ENCODE assay signal across 1 cellular context in the genomic region with DNA sequence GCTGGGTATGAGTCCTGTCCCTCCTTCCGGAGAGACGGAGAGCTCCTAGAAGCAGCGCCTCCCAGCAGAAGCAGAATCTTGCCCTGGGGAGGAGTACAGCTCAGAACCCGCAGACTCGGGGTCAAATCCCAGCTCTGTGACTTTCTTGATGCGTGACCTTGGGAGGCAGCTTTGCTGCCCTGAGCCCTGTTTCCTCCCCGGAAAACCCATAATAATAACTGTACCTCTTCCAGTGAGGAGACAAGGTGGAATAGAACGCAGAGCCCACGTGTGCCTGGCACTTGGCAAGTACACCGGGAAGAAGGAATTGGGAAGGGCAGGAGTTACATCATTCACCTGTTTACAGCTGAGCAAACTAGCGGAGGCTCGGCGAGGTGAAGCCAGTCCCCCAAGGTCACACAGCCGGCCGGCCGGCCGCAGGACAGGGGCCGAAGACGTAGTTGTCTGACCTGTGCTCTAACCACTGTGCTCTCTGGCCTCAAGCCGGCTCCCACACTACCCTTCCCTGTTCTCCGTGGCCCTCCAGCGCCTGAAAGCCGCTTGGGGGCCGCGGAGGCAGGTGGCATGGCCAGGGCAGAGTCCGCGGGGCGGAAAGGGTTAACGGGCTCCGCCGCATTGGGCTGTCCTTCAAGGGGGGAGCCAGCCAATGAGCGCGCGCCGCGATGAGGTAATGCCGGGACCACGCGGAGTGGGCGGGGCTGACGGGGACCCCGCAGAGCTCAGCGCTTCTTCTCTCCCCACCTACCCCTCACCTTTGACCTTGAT.
A peak's percentile ranks its signal among the peaks of the same experiment; 100 is the strongest.
TF ChIP-seq lines count a peak whose summit lies in the region.

No MANE protein-coding gene starts in this region.

TF ChIP-seq in HepG2, 621 proteins besides CTCF, POLR2A, EP300 and RAD21 (continued from another document and continues in another):
- TF ChIP-seq, protein P1, sequence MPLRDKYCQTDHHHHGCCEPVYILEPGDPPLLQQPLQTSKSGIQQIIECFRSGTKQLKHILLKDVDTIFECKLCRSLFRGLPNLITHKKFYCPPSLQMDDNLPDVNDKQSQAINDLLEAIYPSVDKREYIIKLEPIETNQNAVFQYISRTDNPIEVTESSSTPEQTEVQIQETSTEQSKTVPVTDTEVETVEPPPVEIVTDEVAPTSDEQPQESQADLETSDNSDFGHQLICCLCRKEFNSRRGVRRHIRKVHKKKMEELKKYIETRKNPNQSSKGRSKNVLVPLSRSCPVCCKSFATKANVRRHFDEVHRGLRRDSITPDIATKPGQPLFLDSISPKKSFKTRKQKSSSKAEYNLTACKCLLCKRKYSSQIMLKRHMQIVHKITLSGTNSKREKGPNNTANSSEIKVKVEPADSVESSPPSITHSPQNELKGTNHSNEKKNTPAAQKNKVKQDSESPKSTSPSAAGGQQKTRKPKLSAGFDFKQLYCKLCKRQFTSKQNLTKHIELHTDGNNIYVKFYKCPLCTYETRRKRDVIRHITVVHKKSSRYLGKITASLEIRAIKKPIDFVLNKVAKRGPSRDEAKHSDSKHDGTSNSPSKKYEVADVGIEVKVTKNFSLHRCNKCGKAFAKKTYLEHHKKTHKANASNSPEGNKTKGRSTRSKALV (CRISPR knock-in tag; IDR thresholded peaks at IDR 0.05), result no peak
- TF ChIP-seq NR2F6 (IDR thresholded peaks at IDR 0.05) (no peak), NR2F6 (CRISPR knock-in tag; IDR thresholded peaks at IDR 0.05) (peak; percentile 95), ZMYM4 (CRISPR knock-in tag; IDR thresholded peaks at IDR 0.05) (peak; percentile 56; the same call in 1 of the 2 replicates), SIX4 (CRISPR knock-in tag; IDR thresholded peaks at IDR 0.05) (no peak), ZNF432 (CRISPR knock-in tag; IDR thresholded peaks at IDR 0.05; ENCODE audit: borderline replicate concordance) (no peak), SRF (IDR thresholded peaks at IDR 0.05; ENCODE audit: low read depth, low read length) (no peak), LCORL (IDR thresholded peaks at IDR 0.05) (no peak), LCORL (CRISPR knock-in tag; IDR thresholded peaks at IDR 0.05) (peak; percentile 81), TEAD2 (CRISPR knock-in tag; IDR thresholded peaks at IDR 0.05) (no peak), FOXA3 (CRISPR knock-in tag; IDR thresholded peaks at IDR 0.05) (peak; percentile 74), ATRX (CRISPR knock-in tag; IDR thresholded peaks at IDR 0.05; ENCODE audit: borderline replicate concordance) (no peak), NCOA1 (CRISPR knock-in tag; IDR thresholded peaks at IDR 0.05) (no peak), RELA (CRISPR knock-in tag; IDR thresholded peaks at IDR 0.05) (0 out of 2 replicates have a peak, but pooled peaks have one; percentile 50), ZNF75D (CRISPR knock-in tag; IDR thresholded peaks at IDR 0.05; ENCODE audit: borderline replicate concordance) (no peak), NFE2L2 (IDR thresholded peaks at IDR 0.05; ENCODE audit: low read length) (no peak), ZNF256 (CRISPR knock-in tag; conservative IDR thresholded peaks at IDR 0.05) (no peak; the same call in 1 of the 2 replicates), ZSCAN31 (CRISPR knock-in tag; IDR thresholded peaks at IDR 0.05; ENCODE audit: low read depth) (no peak), POLR2AphosphoS5 (IDR thresholded peaks at IDR 0.05; ENCODE audit: low read depth, low read length) (no peak), NKX3-1 (CRISPR knock-in tag; IDR thresholded peaks at IDR 0.05) (peak; percentile 52; the same call in 1 of the 2 replicates), SATB2 (CRISPR knock-in tag; IDR thresholded peaks at IDR 0.05) (no peak), SUZ12 (IDR thresholded peaks at IDR 0.05; ENCODE audit: low read depth, low read length) (no peak), IRF2 (CRISPR knock-in tag; IDR thresholded peaks at IDR 0.05) (peak; percentile 55; the same call in 1 of the 2 replicates), KLF11 (CRISPR knock-in tag; IDR thresholded peaks at IDR 0.05) (peak; percentile 13; the same call in 1 of the 2 replicates), ZNF530 (CRISPR knock-in tag; IDR thresholded peaks at IDR 0.05; ENCODE audit: low read depth) (no peak), ZNF607 (CRISPR knock-in tag; IDR thresholded peaks at IDR 0.05; ENCODE audit: borderline replicate concordance) (peak; percentile 29; the same call in 1 of the 2 replicates), GZF1 (CRISPR knock-in tag; IDR thresholded peaks at IDR 0.05) (peak; percentile 21; the same call in 1 of the 2 replicates), HNF4A (CRISPR knock-in tag; IDR thresholded peaks at IDR 0.05) (peak; percentile 68), DMAP1 (CRISPR knock-in tag; IDR thresholded peaks at IDR 0.05) (no peak; the same call in 1 of the 2 replicates), DPF2 (CRISPR knock-in tag; IDR thresholded peaks at IDR 0.05; ENCODE audit: borderline replicate concordance, low read depth) (no peak), CHD4 (IDR thresholded peaks at IDR 0.05; ENCODE audit: borderline replicate concordance, low read length) (peak; percentile 71; the same call in 1 of the 2 replicates)
- TF ChIP-seq, protein P2, sequence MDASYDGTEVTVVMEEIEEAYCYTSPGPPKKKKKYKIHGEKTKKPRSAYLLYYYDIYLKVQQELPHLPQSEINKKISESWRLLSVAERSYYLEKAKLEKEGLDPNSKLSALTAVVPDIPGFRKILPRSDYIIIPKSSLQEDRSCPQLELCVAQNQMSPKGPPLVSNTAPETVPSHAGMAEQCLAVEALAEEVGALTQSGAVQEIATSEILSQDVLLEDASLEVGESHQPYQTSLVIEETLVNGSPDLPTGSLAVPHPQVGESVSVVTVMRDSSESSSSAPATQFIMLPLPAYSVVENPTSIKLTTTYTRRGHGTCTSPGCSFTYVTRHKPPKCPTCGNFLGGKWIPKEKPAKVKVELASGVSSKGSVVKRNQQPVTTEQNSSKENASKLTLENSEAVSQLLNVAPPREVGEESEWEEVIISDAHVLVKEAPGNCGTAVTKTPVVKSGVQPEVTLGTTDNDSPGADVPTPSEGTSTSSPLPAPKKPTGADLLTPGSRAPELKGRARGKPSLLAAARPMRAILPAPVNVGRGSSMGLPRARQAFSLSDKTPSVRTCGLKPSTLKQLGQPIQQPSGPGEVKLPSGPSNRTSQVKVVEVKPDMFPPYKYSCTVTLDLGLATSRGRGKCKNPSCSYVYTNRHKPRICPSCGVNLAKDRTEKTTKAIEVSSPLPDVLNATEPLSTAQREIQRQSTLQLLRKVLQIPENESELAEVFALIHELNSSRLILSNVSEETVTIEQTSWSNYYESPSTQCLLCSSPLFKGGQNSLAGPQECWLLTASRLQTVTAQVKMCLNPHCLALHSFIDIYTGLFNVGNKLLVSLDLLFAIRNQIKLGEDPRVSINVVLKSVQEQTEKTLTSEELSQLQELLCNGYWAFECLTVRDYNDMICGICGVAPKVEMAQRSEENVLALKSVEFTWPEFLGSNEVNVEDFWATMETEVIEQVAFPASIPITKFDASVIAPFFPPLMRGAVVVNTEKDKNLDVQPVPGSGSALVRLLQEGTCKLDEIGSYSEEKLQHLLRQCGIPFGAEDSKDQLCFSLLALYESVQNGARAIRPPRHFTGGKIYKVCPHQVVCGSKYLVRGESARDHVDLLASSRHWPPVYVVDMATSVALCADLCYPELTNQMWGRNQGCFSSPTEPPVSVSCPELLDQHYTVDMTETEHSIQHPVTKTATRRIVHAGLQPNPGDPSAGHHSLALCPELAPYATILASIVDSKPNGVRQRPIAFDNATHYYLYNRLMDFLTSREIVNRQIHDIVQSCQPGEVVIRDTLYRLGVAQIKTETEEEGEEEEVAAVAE (CRISPR knock-in tag; IDR thresholded peaks at IDR 0.05; ENCODE audit: borderline replicate concordance), result no peak
- TF ChIP-seq, protein P3, sequence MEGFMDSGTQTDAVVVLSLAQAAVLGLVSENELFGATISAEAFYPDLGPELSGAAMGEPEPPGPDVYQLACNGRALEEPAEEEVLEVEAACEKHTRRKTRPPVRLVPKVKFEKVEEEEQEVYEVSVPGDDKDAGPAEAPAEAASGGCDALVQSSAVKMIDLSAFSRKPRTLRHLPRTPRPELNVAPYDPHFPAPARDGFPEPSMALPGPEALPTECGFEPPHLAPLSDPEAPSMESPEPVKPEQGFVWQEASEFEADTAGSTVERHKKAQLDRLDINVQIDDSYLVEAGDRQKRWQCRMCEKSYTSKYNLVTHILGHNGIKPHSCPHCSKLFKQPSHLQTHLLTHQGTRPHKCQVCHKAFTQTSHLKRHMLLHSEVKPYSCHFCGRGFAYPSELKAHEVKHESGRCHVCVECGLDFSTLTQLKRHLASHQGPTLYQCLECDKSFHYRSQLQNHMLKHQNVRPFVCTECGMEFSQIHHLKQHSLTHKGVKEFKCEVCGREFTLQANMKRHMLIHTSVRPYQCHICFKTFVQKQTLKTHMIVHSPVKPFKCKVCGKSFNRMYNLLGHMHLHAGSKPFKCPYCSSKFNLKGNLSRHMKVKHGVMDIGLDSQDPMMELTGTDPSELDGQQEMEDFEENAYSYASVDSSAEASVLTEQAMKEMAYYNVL (CRISPR knock-in tag; IDR thresholded peaks at IDR 0.05; ENCODE audit: borderline replicate concordance), result peak; percentile 72; the same call in 1 of the 2 replicates
- TF ChIP-seq, protein P4, sequence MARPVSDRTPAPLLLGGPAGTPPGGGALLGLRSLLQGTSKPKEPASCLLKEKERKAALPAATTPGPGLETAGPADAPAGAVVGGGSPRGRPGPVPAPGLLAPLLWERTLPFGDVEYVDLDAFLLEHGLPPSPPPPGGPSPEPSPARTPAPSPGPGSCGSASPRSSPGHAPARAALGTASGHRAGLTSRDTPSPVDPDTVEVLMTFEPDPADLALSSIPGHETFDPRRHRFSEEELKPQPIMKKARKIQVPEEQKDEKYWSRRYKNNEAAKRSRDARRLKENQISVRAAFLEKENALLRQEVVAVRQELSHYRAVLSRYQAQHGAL (CRISPR knock-in tag; IDR thresholded peaks at IDR 0.05; ENCODE audit: not compliant biosample characterization), result no peak
- TF ChIP-seq, protein P5, sequence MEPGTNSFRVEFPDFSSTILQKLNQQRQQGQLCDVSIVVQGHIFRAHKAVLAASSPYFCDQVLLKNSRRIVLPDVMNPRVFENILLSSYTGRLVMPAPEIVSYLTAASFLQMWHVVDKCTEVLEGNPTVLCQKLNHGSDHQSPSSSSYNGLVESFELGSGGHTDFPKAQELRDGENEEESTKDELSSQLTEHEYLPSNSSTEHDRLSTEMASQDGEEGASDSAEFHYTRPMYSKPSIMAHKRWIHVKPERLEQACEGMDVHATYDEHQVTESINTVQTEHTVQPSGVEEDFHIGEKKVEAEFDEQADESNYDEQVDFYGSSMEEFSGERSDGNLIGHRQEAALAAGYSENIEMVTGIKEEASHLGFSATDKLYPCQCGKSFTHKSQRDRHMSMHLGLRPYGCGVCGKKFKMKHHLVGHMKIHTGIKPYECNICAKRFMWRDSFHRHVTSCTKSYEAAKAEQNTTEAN (CRISPR knock-in tag; conservative IDR thresholded peaks at IDR 0.05), result no peak
- TF ChIP-seq, protein P6, sequence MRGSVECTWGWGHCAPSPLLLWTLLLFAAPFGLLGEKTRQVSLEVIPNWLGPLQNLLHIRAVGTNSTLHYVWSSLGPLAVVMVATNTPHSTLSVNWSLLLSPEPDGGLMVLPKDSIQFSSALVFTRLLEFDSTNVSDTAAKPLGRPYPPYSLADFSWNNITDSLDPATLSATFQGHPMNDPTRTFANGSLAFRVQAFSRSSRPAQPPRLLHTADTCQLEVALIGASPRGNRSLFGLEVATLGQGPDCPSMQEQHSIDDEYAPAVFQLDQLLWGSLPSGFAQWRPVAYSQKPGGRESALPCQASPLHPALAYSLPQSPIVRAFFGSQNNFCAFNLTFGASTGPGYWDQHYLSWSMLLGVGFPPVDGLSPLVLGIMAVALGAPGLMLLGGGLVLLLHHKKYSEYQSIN (CRISPR knock-in tag; IDR thresholded peaks at IDR 0.05; ENCODE audit: borderline replicate concordance), result no peak
- TF ChIP-seq, protein P7, sequence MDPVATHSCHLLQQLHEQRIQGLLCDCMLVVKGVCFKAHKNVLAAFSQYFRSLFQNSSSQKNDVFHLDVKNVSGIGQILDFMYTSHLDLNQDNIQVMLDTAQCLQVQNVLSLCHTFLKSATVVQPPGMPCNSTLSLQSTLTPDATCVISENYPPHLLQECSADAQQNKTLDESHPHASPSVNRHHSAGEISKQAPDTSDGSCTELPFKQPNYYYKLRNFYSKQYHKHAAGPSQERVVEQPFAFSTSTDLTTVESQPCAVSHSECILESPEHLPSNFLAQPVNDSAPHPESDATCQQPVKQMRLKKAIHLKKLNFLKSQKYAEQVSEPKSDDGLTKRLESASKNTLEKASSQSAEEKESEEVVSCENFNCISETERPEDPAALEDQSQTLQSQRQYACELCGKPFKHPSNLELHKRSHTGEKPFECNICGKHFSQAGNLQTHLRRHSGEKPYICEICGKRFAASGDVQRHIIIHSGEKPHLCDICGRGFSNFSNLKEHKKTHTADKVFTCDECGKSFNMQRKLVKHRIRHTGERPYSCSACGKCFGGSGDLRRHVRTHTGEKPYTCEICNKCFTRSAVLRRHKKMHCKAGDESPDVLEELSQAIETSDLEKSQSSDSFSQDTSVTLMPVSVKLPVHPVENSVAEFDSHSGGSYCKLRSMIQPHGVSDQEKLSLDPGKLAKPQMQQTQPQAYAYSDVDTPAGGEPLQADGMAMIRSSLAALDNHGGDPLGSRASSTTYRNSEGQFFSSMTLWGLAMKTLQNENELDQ (CRISPR knock-in tag; IDR thresholded peaks at IDR 0.05; ENCODE audit: borderline replicate concordance), result no peak
- TF ChIP-seq, protein P8, sequence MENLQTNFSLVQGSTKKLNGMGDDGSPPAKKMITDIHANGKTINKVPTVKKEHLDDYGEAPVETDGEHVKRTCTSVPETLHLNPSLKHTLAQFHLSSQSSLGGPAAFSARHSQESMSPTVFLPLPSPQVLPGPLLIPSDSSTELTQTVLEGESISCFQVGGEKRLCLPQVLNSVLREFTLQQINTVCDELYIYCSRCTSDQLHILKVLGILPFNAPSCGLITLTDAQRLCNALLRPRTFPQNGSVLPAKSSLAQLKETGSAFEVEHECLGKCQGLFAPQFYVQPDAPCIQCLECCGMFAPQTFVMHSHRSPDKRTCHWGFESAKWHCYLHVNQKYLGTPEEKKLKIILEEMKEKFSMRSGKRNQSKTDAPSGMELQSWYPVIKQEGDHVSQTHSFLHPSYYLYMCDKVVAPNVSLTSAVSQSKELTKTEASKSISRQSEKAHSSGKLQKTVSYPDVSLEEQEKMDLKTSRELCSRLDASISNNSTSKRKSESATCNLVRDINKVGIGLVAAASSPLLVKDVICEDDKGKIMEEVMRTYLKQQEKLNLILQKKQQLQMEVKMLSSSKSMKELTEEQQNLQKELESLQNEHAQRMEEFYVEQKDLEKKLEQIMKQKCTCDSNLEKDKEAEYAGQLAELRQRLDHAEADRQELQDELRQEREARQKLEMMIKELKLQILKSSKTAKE (CRISPR knock-in tag; IDR thresholded peaks at IDR 0.05; ENCODE audit: borderline replicate concordance), result peak; percentile 33; the same call in 1 of the 2 replicates
- TF ChIP-seq, protein P9, sequence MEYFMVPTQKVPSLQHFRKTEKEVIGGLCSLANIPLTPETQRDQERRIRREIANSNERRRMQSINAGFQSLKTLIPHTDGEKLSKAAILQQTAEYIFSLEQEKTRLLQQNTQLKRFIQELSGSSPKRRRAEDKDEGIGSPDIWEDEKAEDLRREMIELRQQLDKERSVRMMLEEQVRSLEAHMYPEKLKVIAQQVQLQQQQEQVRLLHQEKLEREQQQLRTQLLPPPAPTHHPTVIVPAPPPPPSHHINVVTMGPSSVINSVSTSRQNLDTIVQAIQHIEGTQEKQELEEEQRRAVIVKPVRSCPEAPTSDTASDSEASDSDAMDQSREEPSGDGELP (IDR thresholded peaks at IDR 0.05; ENCODE audit: borderline replicate concordance, low read depth), result peak; percentile 95
